Comparison of ENCODE assay signal across 25 cellular contexts in the genomic region with DNA sequence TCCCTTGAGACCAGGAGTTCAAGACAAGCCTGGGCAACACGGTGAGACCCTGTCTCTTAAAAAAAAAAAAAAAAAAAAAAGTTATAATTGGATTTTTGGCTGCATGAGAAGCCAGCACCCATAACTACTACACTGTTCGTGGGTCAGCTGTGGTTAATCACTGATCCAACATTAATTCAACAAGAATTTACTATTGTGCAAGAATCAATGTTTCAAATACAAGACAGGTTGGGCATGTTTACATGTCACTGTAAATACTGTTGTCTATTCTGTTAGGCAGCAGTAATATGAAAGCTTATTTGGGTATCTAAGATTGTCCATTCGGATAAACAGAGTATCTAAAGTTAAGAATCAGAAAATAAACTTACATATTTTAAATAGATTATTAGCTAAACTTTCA.
"Had no signal": no experiment of that assay in that cellular context is flagged by ENCODE, and none has a peak within 500 bp of the region (broad histone marks: within the 10 kb centered on the region; RNA-seq: fewer than 3 reads in every experiment).

No MANE protein-coding gene starts in this region.

- H3K9me3 Mint-ChIP-seq: activated T-cell treated with anti-CD3 and anti-CD28 coated beads, Interleukin-2, amount 50 U/mL, for 72 hours; brain; naive B cell; nephron progenitor cell; WTC11 had no signal

- H3K4me1 ChIP-seq: prostate gland, testis, transverse colon had no signal

- H3K4me1 Mint-ChIP-seq: brain, mesothelial cell of epicardium, naive B cell, WTC11 had no signal

- H3K27me3 ChIP-seq: dorsolateral prefrontal cortex, esophagus muscularis mucosa, neutrophil, ovary, testis, transverse colon had no signal

- H3K27ac Mint-ChIP-seq: activated CD8-positive, alpha-beta T cell treated with anti-CD3 and anti-CD28 coated beads, Interleukin-2, amount 10 ng/mL, durations not matched to agents 7 days and 5 days; activated naive CD8-positive, alpha-beta T cell; activated T-cell treated with anti-CD3 and anti-CD28 coated beads, Interleukin-2, amount 50 U/mL, for 72 hours; brain; mesothelial cell of epicardium; naive B cell; nephron progenitor cell; WTC11 had no signal

- H3K9me3 ChIP-seq: esophagus muscularis mucosa, neutrophil, ovary, prostate gland, testis, transverse colon had no signal

- ATAC-seq: activated CD8-positive, alpha-beta T cell treated with anti-CD3 and anti-CD28 coated beads, Interleukin-2, amount 10 ng/mL, durations not matched to agents 7 days and 5 days; activated T-cell treated with anti-CD3 and anti-CD28 coated beads, Interleukin-2, amount 50 U/mL, for 72 hours; WTC11 had no signal

- H3K4me3 Mint-ChIP-seq: activated CD8-positive, alpha-beta T cell treated with anti-CD3 and anti-CD28 coated beads, Interleukin-2, amount 10 ng/mL, durations not matched to agents 7 days and 5 days; activated naive CD8-positive, alpha-beta T cell; activated T-cell treated with anti-CD3 and anti-CD28 coated beads, Interleukin-2, amount 50 U/mL, for 72 hours; brain; mesothelial cell of epicardium; naive B cell; nephron progenitor cell; WTC11 had no signal

- H3K4me3 ChIP-seq: coronary artery, dorsolateral prefrontal cortex, esophagus muscularis mucosa, ovary, prostate gland, testis, transverse colon had no signal

- H3K27ac ChIP-seq: coronary artery, dorsolateral prefrontal cortex, esophagus muscularis mucosa, neutrophil, ovary, prostate gland, testis, transverse colon had no signal

- H3K27me3 Mint-ChIP-seq: activated naive CD8-positive, alpha-beta T cell; brain; naive B cell had no signal

- H3K36me3 ChIP-seq: ovary, prostate gland had no signal

- DNase-seq: activated CD4-positive, alpha-beta T cell treated with anti-CD3 and anti-CD28 coated beads for 1 hour; activated CD8-positive, alpha-beta T cell treated with anti-CD3 and anti-CD28 coated beads, Interleukin-2, amount 10 ng/mL, durations not matched to agents 7 days and 5 days; activated effector memory CD4-positive, alpha-beta T cell treated with Interleukin-2 at 50 U/mL for 16 hours; activated naive CD4-positive, alpha-beta T cell treated with Interleukin-2 at 50 U/mL for 16 hours; activated T-cell treated with anti-CD3 and anti-CD28 coated beads for 4 hours; activated T-cell treated with anti-CD3 and anti-CD28 coated beads, Interleukin-2, amount 50 U/mL, for 72 hours; anterior cingulate cortex; dorsolateral prefrontal cortex; effector memory CD4-positive, alpha-beta T cell; naive B cell; nephron progenitor cell; ovary; stimulated activated CD4-positive, alpha-beta T cell treated with anti-CD3 and anti-CD28 coated beads, Interleukin-15, amount 100 ng/mL, for 24 hours; stimulated activated naive CD4-positive, alpha-beta T cell; T-helper 2 cell; testis; transverse colon had no signal
